Comparison of ENCODE assay signal across 1 cellular context in genomic region chr17:63989622-63990345, GRCh38.
TF ChIP-seq lines count a peak whose summit lies in the region.

No MANE protein-coding gene starts in this region.

TF ChIP-seq in HepG2, 621 proteins besides CTCF, POLR2A, EP300 and RAD21:
- 0 out of 2 replicates have a peak, but pooled peaks have one; percentile 9 for TF ChIP-seq MYC (CRISPR knock-in tag; IDR thresholded peaks at IDR 0.05; ENCODE audit: borderline replicate concordance)
- TF ChIP-seq THAP9 (CRISPR knock-in tag; IDR thresholded peaks at IDR 0.05; ENCODE audit: borderline replicate concordance), result peak; percentile 25; the same call in 1 of the 2 replicates
- TF ChIP-seq HNRNPLL (IDR thresholded peaks at IDR 0.05; ENCODE audit: low read depth, low read length, poor library complexity, severe bottlenecking), result no peak
- TF ChIP-seq ZFP36L1 (CRISPR knock-in tag; IDR thresholded peaks at IDR 0.05), result no peak
- TF ChIP-seq ZBTB39 (CRISPR knock-in tag; IDR thresholded peaks at IDR 0.05), result no peak
- TF ChIP-seq SMC3 (IDR thresholded peaks at IDR 0.05; ENCODE audit: low read length), result 0 out of 2 replicates have a peak, but pooled peaks have one; percentile 0
- 0 out of 2 replicates have a peak, but pooled peaks have one; percentile 15 for TF ChIP-seq ZNF646 (CRISPR knock-in tag; IDR thresholded peaks at IDR 0.05)
- TF ChIP-seq ARID4A (CRISPR knock-in tag; IDR thresholded peaks at IDR 0.05; ENCODE audit: borderline replicate concordance), result peak; percentile 39; the same call in 1 of the 2 replicates
- TF ChIP-seq ZNF552 (CRISPR knock-in tag; IDR thresholded peaks at IDR 0.05; ENCODE audit: borderline replicate concordance), result no peak
- TF ChIP-seq MTF2 (CRISPR knock-in tag; IDR thresholded peaks at IDR 0.05; ENCODE audit: borderline replicate concordance), result peak; percentile 68; the same call in 1 of the 2 replicates
- no peak for TF ChIP-seq ZNF281 (CRISPR knock-in tag; IDR thresholded peaks at IDR 0.05; ENCODE audit: borderline replicate concordance)
- TF ChIP-seq NFE2L1 (CRISPR knock-in tag; IDR thresholded peaks at IDR 0.05; ENCODE audit: borderline replicate concordance), result 0 out of 2 replicates have a peak, but pooled peaks have one; percentile 62
